1 cellular context compared by ENCODE assay signal in genomic region chr13:105019073-105019472, GRCh38.
TF ChIP-seq lines count a peak whose summit lies in the region.

No MANE protein-coding gene starts in this region.

TF ChIP-seq in A549, 52 proteins besides CTCF, POLR2A, EP300 and RAD21 (continued from another document):
- TF ChIP-seq HMGXB4 (CRISPR knock-in tag; IDR thresholded peaks at IDR 0.05; ENCODE audit: borderline replicate concordance) (no peak), MYC (IDR thresholded peaks at IDR 0.05; ENCODE audit: borderline replicate concordance, low read length) (no peak), MAFK (IDR thresholded peaks at IDR 0.05; ENCODE audit: partially characterized antibody) (peak; percentile 7)
